ENCODE assay signal across 29 cellular contexts in the genomic region with DNA sequence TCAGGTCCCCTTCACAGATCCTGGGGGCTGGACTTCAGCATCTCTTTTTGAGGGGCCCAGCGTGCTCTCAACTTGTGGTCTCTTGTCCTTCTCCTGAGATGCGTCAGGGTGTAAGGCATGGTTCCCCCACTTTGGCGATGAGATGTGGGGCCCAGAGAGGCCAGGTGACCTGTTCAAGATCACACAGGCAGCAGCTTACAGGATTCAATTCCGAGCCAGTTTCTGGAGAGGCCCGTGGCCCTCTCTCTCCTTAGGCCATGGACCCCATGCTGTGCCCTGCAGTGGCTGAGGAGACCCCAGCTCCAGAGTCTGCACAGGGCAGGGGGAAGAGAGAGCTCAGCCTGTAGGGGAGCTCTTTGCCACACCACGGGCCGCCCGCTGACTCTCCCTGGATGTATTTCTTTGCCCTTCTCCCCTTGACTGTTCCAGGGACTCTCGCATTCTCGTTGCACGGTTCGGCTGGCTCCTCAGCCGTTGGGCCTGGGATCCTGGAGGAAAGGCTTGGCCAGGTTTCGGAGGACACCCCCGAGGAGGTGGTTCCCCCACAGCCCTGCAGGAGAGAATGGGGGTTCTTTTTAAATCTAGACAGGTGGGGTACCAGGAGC.
"Had no signal": no experiment of that assay in that cellular context is flagged by ENCODE, and none has a peak within 500 bp of the region (broad histone marks: within the 10 kb centered on the region; RNA-seq: fewer than 3 reads in every experiment).

No MANE protein-coding gene starts in this region.

- FAIRE-seq: islet of Langerhans had no signal

- H3K4me2 ChIP-seq: neural progenitor cell had no signal

- H3K9me3 ChIP-seq: neutrophil, ovary, right atrium auricular region, testis, thyroid gland, transverse colon, upper lobe of left lung, vagina had no signal

- H3K27ac ChIP-seq: left ventricle myocardium inferior, neural progenitor cell, neutrophil, ovary, right atrium auricular region, skin epidermis, stomach, testis, thyroid gland, transverse colon, upper lobe of left lung, vagina had no signal

- H3K27ac Mint-ChIP-seq: mesothelial cell of epicardium; natural killer cell; nephron progenitor cell; neural progenitor cell; progenitor cell of endocrine pancreas; stimulated activated naive B cell treated with anti-CD40 and anti-IgM and Interleukin-4, amounts not matched to agents 10 μg/mL and 1 μg/mL and 100 μg/mL, for 72 hours had no signal

- H3K4me3 ChIP-seq: left ventricle myocardium inferior, lung, neural progenitor cell, ovary, right atrium auricular region, skin epidermis, stomach, testis, thyroid gland, transverse colon, upper lobe of left lung, vagina had no signal

- H3K36me3 ChIP-seq: left ventricle myocardium inferior, neural progenitor cell, neutrophil, ovary, right atrium auricular region, stomach, thyroid gland, transverse colon, upper lobe of left lung, vagina had no signal

- H3K4me3 Mint-ChIP-seq: immature natural killer cell; mesothelial cell of epicardium; naive B cell; natural killer cell; nephron progenitor cell; neural progenitor cell; stimulated activated naive B cell treated with anti-CD40 and anti-IgM and Interleukin-4, amounts not matched to agents 10 μg/mL and 1 μg/mL and 100 μg/mL, for 72 hours had no signal

- H3K4me1 Mint-ChIP-seq: immature natural killer cell; mesothelial cell of epicardium; naive B cell; natural killer cell; stimulated activated naive B cell treated with anti-CD40 and anti-IgM and Interleukin-4, amounts not matched to agents 10 μg/mL and 1 μg/mL and 100 μg/mL, for 72 hours had no signal

- H3K27me3 Mint-ChIP-seq: progenitor cell of endocrine pancreas had no signal

- DNase-seq: immature natural killer cell; left ventricle myocardium inferior; mesendoderm; naive B cell; natural killer cell; nephron progenitor cell; occipital lobe; ovary; stimulated activated CD4-positive, alpha-beta T cell treated with anti-CD3 and anti-CD28 coated beads, Interleukin-12 subunit alpha, Interleukin-12 subunit beta, amount 100 ng/mL, for 4 hours; stimulated activated CD4-positive, alpha-beta T cell treated with anti-CD3 and anti-CD28 coated beads, Interleukin-15, amount 100 ng/mL, for 24 hours; stimulated activated CD4-positive, alpha-beta T cell treated with anti-CD3 and anti-CD28 coated beads, Interleukin-2, amount 100 ng/mL, for 24 hours; stimulated activated CD4-positive, alpha-beta T cell treated with anti-CD3 and anti-CD28 coated beads, Interleukin-4, amount 100 ng/mL, for 1 hour; stimulated activated naive B cell treated with anti-CD40 and anti-IgM and Interleukin-4, amounts not matched to agents 10 μg/mL and 1 μg/mL and 100 μg/mL, for 72 hours; stimulated activated naive CD8-positive, alpha-beta T cell treated with anti-CD3 and anti-CD28 coated beads, Interleukin-15, Interleukin-2, amounts not matched to agents 100 U/mL and 50 U/mL, for 24 hours; stomach; testis; thyroid gland; transverse colon; upper lobe of left lung had no signal

- H3K9ac ChIP-seq: neural progenitor cell had no signal

- H3K27me3 ChIP-seq: neural progenitor cell, ovary, right atrium auricular region, testis, thyroid gland, transverse colon, upper lobe of left lung, vagina had no signal

- ATAC-seq: natural killer cell; sciatic nerve; stimulated activated naive B cell treated with anti-CD40 and anti-IgM and Interleukin-4, amounts not matched to agents 10 μg/mL and 1 μg/mL and 100 μg/mL, for 72 hours; stimulated activated naive CD8-positive, alpha-beta T cell treated with anti-CD3 and anti-CD28 coated beads, Interleukin-15, Interleukin-2, amounts not matched to agents 100 U/mL and 50 U/mL, for 24 hours had no signal

- H3K4me1 ChIP-seq: left ventricle myocardium inferior, right atrium auricular region, stomach, testis, thyroid gland, transverse colon, upper lobe of left lung had no signal

- H3K9me3 Mint-ChIP-seq: immature natural killer cell; natural killer cell; neural progenitor cell; stimulated activated naive B cell treated with anti-CD40 and anti-IgM and Interleukin-4, amounts not matched to agents 10 μg/mL and 1 μg/mL and 100 μg/mL, for 72 hours had no signal

- H3K36me3 Mint-ChIP-seq: naive B cell; natural killer cell; neural progenitor cell; stimulated activated naive B cell treated with anti-CD40 and anti-IgM and Interleukin-4, amounts not matched to agents 10 μg/mL and 1 μg/mL and 100 μg/mL, for 72 hours had no signal
